ENCODE assay signal across 29 cellular contexts in the genomic region with DNA sequence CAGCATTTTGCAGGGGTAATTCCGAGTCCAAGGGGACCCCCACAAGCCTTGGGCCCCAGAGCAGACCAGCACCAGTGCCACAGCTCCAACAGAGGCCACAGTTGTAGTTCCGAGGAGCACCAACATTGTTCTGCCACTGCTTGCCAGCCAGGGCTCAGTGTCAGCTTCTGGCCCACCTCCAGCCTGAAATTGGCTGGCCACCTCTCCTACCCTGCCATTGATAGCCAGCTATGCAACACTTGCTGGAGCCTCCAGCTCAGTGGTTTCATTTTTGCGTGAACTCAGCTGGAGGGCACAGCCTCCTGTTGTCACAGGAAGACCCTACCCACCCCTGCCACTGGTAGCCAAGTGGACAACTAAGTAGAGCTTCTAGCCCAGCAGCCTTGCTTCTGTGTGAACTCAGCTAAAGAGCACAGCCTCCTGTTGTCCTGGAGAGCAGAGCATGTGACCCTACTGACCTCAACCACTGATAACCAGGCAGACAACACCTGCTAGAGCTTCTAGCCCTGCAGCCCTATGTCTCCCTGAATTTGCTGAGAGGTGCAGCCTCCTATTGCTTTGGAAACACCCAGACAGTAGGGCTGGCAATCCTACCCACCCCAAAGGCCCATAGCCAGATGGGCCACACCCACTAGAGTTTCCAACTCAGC. TPM values are rescaled to one million over a fixed set of nuclear protein-coding genes. Genes with fewer than 3 reads are reported as not detected.
DNase-seq lines count a peak whose midpoint lies in the region; ATAC-seq and TF ChIP-seq lines count a peak whose summit lies in the region.
"Had no signal": no experiment of that assay in that cellular context is flagged by ENCODE, and none has a peak within 500 bp of the region (broad histone marks: within the 10 kb centered on the region; RNA-seq: fewer than 3 reads in every experiment).

No MANE protein-coding gene starts in this region.

- H3K4me1 ChIP-seq in heart right ventricle: peaks cover 0 to 3% (median 0%) of the 10 kb centered on the region in 9 donors
- H3K4me1 ChIP-seq: breast epithelium, gastrocnemius medialis had no signal

- H3K4me3 ChIP-seq in heart right ventricle: no peak overlapping the region
- H3K4me3 ChIP-seq: breast epithelium, gastrocnemius medialis, GM12878, smooth muscle cell had no signal

- WGBS in heart right ventricle, 2 donors: 57 to 68% methylated on average over 3 of the region's 3 CpGs

- H3K36me3 ChIP-seq in heart right ventricle: no peaks in the 10 kb centered on the region
- H3K36me3 ChIP-seq: breast epithelium, gastrocnemius medialis had no signal

- no peaks in the 10 kb centered on the region for H3K27me3 ChIP-seq in heart right ventricle
- H3K27me3 ChIP-seq: breast epithelium, gastrocnemius medialis had no signal

- DNase-seq in Ammon's horn (ENCODE audit: low spot score): peak; percentile 45
- DNase-seq in NCI-H2196 (lab: John Stamatoyannopoulos, UW; ENCODE audit: unreplicated experiment): peak; percentile 32
- DNase-seq in heart right ventricle: peak; percentile 28 to 50
- peak in 30 of 56 donors; percentile 1 to 57 (median 15) for DNase-seq in nucleus accumbens (lab: John Stamatoyannopoulos, UW)
- DNase-seq in NCI-H1436 (lab: John Stamatoyannopoulos, UW): no peak
- DNase-seq in GM10248 (ENCODE audit: extremely low spot score): no peak
- DNase-seq in iPS-NIHi11 (ENCODE audit: low spot score): no peak
- DNase-seq: activated B cell treated with CpG ODN at 0.5 μM for 24 hours; activated CD4-positive, alpha-beta T cell treated with anti-CD3 and anti-CD28 coated beads, Interleukin-2, amount 10 ng/mL, durations not matched to agents 7 days and 5 days; AML-193; amniotic stem cell; CD4-positive, alpha-beta memory T cell; EL; gastrocnemius medialis; H9; naive thymus-derived CD4-positive, alpha-beta T cell; NCI-H187 treated with DMSO at 0.1 percent for 48 hours; NCI-H524 treated with DMSO at 0.1 percent for 48 hours; NK-92 treated with Interleukin-12 subunit alpha and Interleukin-12 subunit beta, amount 100 ng/mL, for 24 hours; SK-N-SH; stimulated activated CD4-positive, alpha-beta T cell treated with anti-CD3 and anti-CD28 coated beads, Interleukin-1b, Interleukin-23, amount 100 ng/mL, for 48 hours; stimulated activated naive CD8-positive, alpha-beta T cell treated with anti-CD3 and anti-CD28 coated beads, Interleukin-15, Interleukin-2, amounts not matched to agents 100 U/mL and 50 U/mL, for 24 hours had no signal

- CTCF ChIA-PET in GM10248 (lab: Yijun Ruan, JAX): interaction anchor here (1.6 kb wide), 1 partner anchor 106 kb away, joined by 4 read pairs; no protein-coding TSS in a partner anchor

- POLR2A ChIA-PET in GM10248 (lab: Yijun Ruan, JAX): no interaction called here

- H3K27ac ChIP-seq in heart right ventricle: no peak overlapping the region
- H3K27ac ChIP-seq: breast epithelium, gastrocnemius medialis had no signal

- no peak for TF ChIP-seq CTCF in heart right ventricle (IDR thresholded peaks at IDR 0.05)
- no peak for TF ChIP-seq CTCF in GM10248 (IDR thresholded peaks at IDR 0.05; ENCODE audit: control extremely low read depth, extremely low read depth, low read depth, missing control alignments)

- H3K9me3 ChIP-seq in heart right ventricle: peaks cover 0 to 39% (median 15%) of the 10 kb centered on the region in 11 donors
- H3K9me3 ChIP-seq: breast epithelium, gastrocnemius medialis, SK-N-SH had no signal

- ATAC-seq in heart right ventricle (peak in 7 of 8 donors; percentile 61 to 92 (median 80)), GM21367 (IDR thresholded peaks at IDR 0.05; ENCODE audit: unreplicated experiment) (no peak)
- ATAC-seq: gastrocnemius medialis; GM12878; naive thymus-derived CD4-positive, alpha-beta T cell; stimulated activated naive CD8-positive, alpha-beta T cell treated with anti-CD3 and anti-CD28 coated beads, Interleukin-15, Interleukin-2, amounts not matched to agents 100 U/mL and 50 U/mL, for 24 hours had no signal

- intact Hi-C loops in heart right ventricle (cut with DNase I): no loop called here

RNA-seq across cellular contexts. Expression of a gene that starts 24.9 kb away (rescaled TPM):
- total RNA-seq in heart right ventricle: 1 to 10 TPM in 9 of 10 donors, under 1 TPM in 1; 0.74 to 3.1 (median 2.0) TPM
- 1 to 10 TPM in 1 of 2 donors, under 1 TPM in 1; 0.04 to 1.3 TPM for polyA plus RNA-seq in heart right ventricle
- total RNA-seq: A673; activated B cell treated with CpG ODN at 0.5 μM for 24 hours; activated CD4-positive, alpha-beta T cell treated with anti-CD3 and anti-CD28 coated beads, Interleukin-2, amount 10 ng/mL, durations not matched to agents 7 days and 5 days; activated CD8-positive, alpha-beta memory T cell treated with anti-CD3 and anti-CD28 coated beads for 36 hours; CD4-positive, alpha-beta memory T cell; endothelial cell of umbilical vein; GM12878 had no signal
- polyA plus RNA-seq: CD4-positive, alpha-beta memory T cell; endothelial cell of umbilical vein; naive thymus-derived CD4-positive, alpha-beta T cell had no signal

Comparison
In these comparisons a context has a peak if more than half of its experiments do, and no peak if none do; other contexts are left out.
1. DNase-seq: peak in Ammon's horn (single experiment), NCI-H2196 (single experiment), heart right ventricle (2 of 2) and nucleus accumbens (30 of 56); none in NCI-H1436 (single experiment), GM10248 (single experiment) and iPS-NIHi11 (single experiment).